In the genomic region with DNA sequence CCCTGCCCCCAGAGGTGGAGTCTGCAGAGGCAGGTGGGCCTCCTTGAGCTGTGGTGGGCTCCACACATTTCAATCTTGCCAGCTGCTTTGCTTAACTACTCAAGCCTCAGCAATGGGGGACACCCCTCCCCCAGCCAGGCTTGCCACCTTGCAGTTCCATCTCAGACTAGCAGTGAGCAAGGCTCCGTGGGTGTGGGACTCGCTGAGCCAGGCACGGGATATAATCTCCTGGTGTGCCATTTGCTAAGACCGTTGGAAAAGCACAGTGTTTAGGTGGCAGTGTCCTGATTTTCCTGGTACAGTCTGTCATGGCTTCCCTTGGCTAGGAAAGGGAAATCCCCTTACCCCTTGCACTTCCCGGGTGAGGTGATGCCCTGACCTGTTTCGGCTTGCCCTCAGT, we compare ENCODE assay signal across 18 cellular contexts. TPM values are rescaled to one million over a fixed set of nuclear protein-coding genes. Genes with fewer than 3 reads are reported as not detected.
"Had no signal": no experiment of that assay in that cellular context is flagged by ENCODE, and none has a peak within 500 bp of the region (broad histone marks: within the 10 kb centered on the region; RNA-seq: fewer than 3 reads in every experiment).

No MANE protein-coding gene starts in this region.

RNA-seq across cellular contexts. Expression of a gene that starts 51.6 kb away (rescaled TPM):
- total RNA-seq: activated naive CD4-positive, alpha-beta T cell treated with anti-CD3 and anti-CD28 coated beads for 36 hours; activated naive CD4-positive, alpha-beta T cell treated with anti-CD3 and anti-CD28 coated beads, Interleukin-2, amount 50 U/mL, for 72 hours; activated naive CD8-positive, alpha-beta T cell treated with anti-CD3 and anti-CD28 coated beads for 36 hours; activated naive CD8-positive, alpha-beta T cell treated with anti-CD3 and anti-CD28 coated beads, Interleukin-2, amount 10 ng/mL, durations not matched to agents 7 days and 5 days; activated T-cell treated with anti-CD3 and anti-CD28 coated beads, Interleukin-2, amount 50 U/mL, for 4 hours; activated T-cell treated with anti-CD3 and anti-CD28 coated beads, Interleukin-2, amount 50 U/mL, for 72 hours; activated T-helper 1 cell treated with anti-CD3 and anti-CD28 coated beads, Interleukin-12 subunit alpha, Interleukin-12 subunit beta, Interleukin-2, Interleukin-4 antibody, amounts not matched to agents 30 ng/mL and 10 ng/mL and 1 ng/mL, durations not matched to agents 14 hours and 24 hours and 36 hours; activated T-helper 17 cell treated with anti-CD3 and anti-CD28 coated beads, Interleukin-2, amount 50 U/mL, for 72 hours; activated T-helper 2 cell treated with anti-CD3 and anti-CD28 coated beads, Interferon-gamma antibody, Interleukin-2, Interleukin-4, amounts not matched to agents 10 μg/mL and 5 μg/mL and 100 μg/mL, durations not matched to agents 14 hours and 24 hours and 36 hours; adrenal gland; aorta; ascending aorta; astrocyte; body of pancreas; breast epithelium; bronchial epithelial cell; cardiac muscle cell; cardiac septum had no signal
